ENCODE assay signal across 1 cellular context in the genomic region with DNA sequence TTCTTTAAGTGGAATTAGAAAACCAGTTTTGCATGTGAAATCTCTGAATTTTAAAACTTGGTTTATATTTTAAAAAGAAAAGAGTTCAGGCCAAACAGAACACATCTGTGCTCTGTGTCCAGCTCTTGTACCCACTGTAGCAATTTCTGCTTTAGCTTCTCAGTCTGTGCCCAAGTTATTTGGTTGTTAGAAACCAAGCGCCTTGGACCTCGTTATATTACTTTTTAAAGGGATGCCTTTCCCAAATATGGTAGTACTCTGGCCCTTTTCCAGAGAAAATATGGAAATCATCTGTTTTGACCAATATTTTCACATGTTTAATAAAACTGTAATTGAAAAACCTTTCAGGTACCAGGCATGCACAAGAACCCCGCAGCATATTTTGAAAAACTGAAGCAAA.
TF ChIP-seq lines count a peak whose summit lies in the region.

No MANE protein-coding gene starts in this region.

TF ChIP-seq in HCT116, 20 proteins besides CTCF, POLR2A, EP300 and RAD21 (continued from another document):
- TF ChIP-seq, protein P1, sequence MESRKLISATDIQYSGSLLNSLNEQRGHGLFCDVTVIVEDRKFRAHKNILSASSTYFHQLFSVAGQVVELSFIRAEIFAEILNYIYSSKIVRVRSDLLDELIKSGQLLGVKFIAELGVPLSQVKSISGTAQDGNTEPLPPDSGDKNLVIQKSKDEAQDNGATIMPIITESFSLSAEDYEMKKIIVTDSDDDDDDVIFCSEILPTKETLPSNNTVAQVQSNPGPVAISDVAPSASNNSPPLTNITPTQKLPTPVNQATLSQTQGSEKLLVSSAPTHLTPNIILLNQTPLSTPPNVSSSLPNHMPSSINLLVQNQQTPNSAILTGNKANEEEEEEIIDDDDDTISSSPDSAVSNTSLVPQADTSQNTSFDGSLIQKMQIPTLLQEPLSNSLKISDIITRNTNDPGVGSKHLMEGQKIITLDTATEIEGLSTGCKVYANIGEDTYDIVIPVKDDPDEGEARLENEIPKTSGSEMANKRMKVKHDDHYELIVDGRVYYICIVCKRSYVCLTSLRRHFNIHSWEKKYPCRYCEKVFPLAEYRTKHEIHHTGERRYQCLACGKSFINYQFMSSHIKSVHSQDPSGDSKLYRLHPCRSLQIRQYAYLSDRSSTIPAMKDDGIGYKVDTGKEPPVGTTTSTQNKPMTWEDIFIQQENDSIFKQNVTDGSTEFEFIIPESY (IDR thresholded peaks at IDR 0.05; ENCODE audit: extremely low read depth, insufficient replicate concordance, low read length): no peak
- no peak for TF ChIP-seq TCF7L2 (IDR thresholded peaks at IDR 0.05; ENCODE audit: borderline replicate concordance, extremely low read depth, insufficient read depth, insufficient read length)
- peak; percentile 65; the same call in 1 of the 2 replicates for TF ChIP-seq SRF (IDR thresholded peaks at IDR 0.05; ENCODE audit: low read depth)
- TF ChIP-seq JUND (IDR thresholded peaks at IDR 0.05): no peak
